Comparison of ENCODE assay signal across 19 cellular contexts in the genomic region with DNA sequence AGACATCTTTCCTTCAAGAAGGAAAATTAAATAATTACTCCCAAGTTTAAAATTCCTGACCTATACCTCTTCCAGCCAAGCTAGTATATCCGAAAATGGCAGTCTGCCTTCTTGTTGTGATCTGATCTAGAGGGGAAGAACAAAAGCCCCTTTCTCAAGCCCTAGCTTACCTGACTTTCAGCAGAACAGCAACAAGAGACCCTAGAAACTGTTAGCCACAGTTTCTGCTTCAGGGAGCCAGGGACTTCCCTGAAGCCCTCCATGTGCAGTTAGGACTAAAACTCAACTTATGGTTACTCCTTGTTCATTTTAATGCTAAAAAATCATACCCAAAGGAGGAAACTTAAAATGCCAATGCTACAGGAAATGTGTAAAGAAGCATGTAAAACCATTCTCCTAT.
DNase-seq lines count a peak whose midpoint lies in the region; ATAC-seq, FAIRE-seq and TF ChIP-seq lines count a peak whose summit lies in the region.
"Had no signal": no experiment of that assay in that cellular context is flagged by ENCODE, and none has a peak within 500 bp of the region (broad histone marks: within the 10 kb centered on the region; RNA-seq: fewer than 3 reads in every experiment).

No MANE protein-coding gene starts in this region.

- WGBS in H1 (ENCODE audit: extremely low coverage in 1 of 2, insufficient coverage in 1 of 2, insufficient read length in 1 of 2, insufficient replicate concordance in 2 of 2, low coverage in 1 of 2, low lambda C conversion rate in 2 of 2, missing lambda C conversion rate in 1 of 2), 2 experiments = 86% methylated on average over 1 of the region's 1 CpG; no CpG with 5 or more reads in 1 of the 2 experiments
- 27% methylated on average over 1 of the region's 1 CpG for WGBS in right lobe of liver (ENCODE audit: insufficient coverage, low coverage, low lambda C conversion rate, missing lambda C conversion rate)

- H3K27me3 ChIP-seq in H1 (replicated peaks in 1 of 4; ENCODE audit: control insufficient read depth in 3 of 4, extremely low read depth in 1 of 4, insufficient read depth in 3 of 4, low read length in 3 of 4) (no peaks in the 10 kb centered on the region), right lobe of liver (no peaks in the 10 kb centered on the region)

- no peak overlapping the region for H3K4ac ChIP-seq in H1 (replicated peaks; ENCODE audit: insufficient read length, low read depth, low read length)

- H4K5ac ChIP-seq in H1 (ENCODE audit: insufficient read length, low read depth, low read length) = no peak overlapping the region

- no peak overlapping the region for H3K14ac ChIP-seq in H1 (ENCODE audit: insufficient read length)

- no peaks in the 10 kb centered on the region for H4K20me1 ChIP-seq in H1 (replicated peaks in 1 of 2; ENCODE audit: control insufficient read depth in 1 of 2, insufficient read depth in 2 of 2, low read length in 2 of 2)

- no peak overlapping the region for H3K18ac ChIP-seq in H1 (ENCODE audit: extremely low read depth, low read length)

- no peak overlapping the region for H3K56ac ChIP-seq in H1 (replicated peaks; ENCODE audit: insufficient read length, low read depth, low read length)

- H2AFZ ChIP-seq in H1 (ENCODE audit: low read length) = peak overlapping the region; percentile 84
- H2AFZ ChIP-seq: GM23248 had no signal

- H3K9me3 ChIP-seq in H1 (ENCODE audit: insufficient read depth in 2 of 2, low read depth in 1 of 2, low read length in 1 of 2) (no peaks in the 10 kb centered on the region), right lobe of liver (no peaks in the 10 kb centered on the region)
- H3K9me3 ChIP-seq: A549, Caco-2 had no signal

- H2BK12ac ChIP-seq in H1 (ENCODE audit: low read depth, low read length) = no peak overlapping the region

- H2AK5ac ChIP-seq in H1 (ENCODE audit: low read depth, low read length) = no peak overlapping the region

- TF ChIP-seq RAD21 in H1 (IDR thresholded peaks at IDR 0.05 in 1 of 2, conservative IDR thresholded peaks at IDR 0.05 in 1 of 2; ENCODE audit: low read depth in 2 of 2, low read length in 2 of 2) = no peak

- FAIRE-seq in H1 (lab: Jason Lieb, UNC) = no peak
- FAIRE-seq: A549, G401.6, H54 had no signal

- no peaks in the 10 kb centered on the region for H3K79me2 ChIP-seq in H1 (ENCODE audit: control insufficient read depth in 1 of 2, insufficient read depth in 2 of 2, low read length in 2 of 2)

- H3K23ac ChIP-seq in H1 (ENCODE audit: insufficient read length) = no peak overlapping the region

- H2BK120ac ChIP-seq in H1 (replicated peaks; ENCODE audit: low read depth, low read length) = no peak overlapping the region

- POLR2A ChIA-PET in H1 (lab: Charles Lee; ENCODE audit: partially characterized antibody) = no interaction called here

- no peak overlapping the region for H3K4me2 ChIP-seq in H1 (ENCODE audit: insufficient read depth in 1 of 2, low read depth in 2 of 2, low read length in 2 of 2)
- H3K4me2 ChIP-seq: A549 had no signal

- no peaks in the 10 kb centered on the region for H3K79me1 ChIP-seq in H1 (ENCODE audit: low read depth, low read length)

- CTCF ChIA-PET in H1 (lab: Charles Lee; ENCODE audit: partially characterized antibody) = no interaction called here

- no peak for TF ChIP-seq EP300 in H1 (IDR thresholded peaks at IDR 0.05; ENCODE audit: borderline replicate concordance in 1 of 2, low read depth in 2 of 2, low read length in 2 of 2)

- intact Hi-C loops in right lobe of liver (cut with DNase I) = no loop called here

- H3K36me3 ChIP-seq in H1 (ENCODE audit: control insufficient read depth in 2 of 4, insufficient read depth in 4 of 4, low read length in 3 of 4) = no peaks in the 10 kb centered on the region
- H3K36me3 ChIP-seq in right lobe of liver = no peaks in the 10 kb centered on the region

- no peak overlapping the region for H4K8ac ChIP-seq in H1 (ENCODE audit: extremely low read depth, insufficient read depth, low read length)

- H3K4me3 ChIP-seq in H1 (ENCODE audit: extremely low read depth in 1 of 4, insufficient read depth in 2 of 4, low read depth in 3 of 4, low read length in 4 of 4) (no peak overlapping the region), right lobe of liver (no peak overlapping the region)
- H3K4me3 ChIP-seq: A549, GM23248 had no signal

- ATAC-seq in GM19463 (IDR thresholded peaks at IDR 0.05; ENCODE audit: unreplicated experiment) (peak; percentile 58), HG02678 (IDR thresholded peaks at IDR 0.05; ENCODE audit: unreplicated experiment) (peak; percentile 45), right lobe of liver (no peak)
- ATAC-seq: A549; CD8-positive, alpha-beta T cell had no signal

- no peaks in the 10 kb centered on the region for H3K23me2 ChIP-seq in H1 (ENCODE audit: low read depth, low read length)

- TF ChIP-seq CTCF in H1 (IDR thresholded peaks at IDR 0.05; ENCODE audit: control extremely low read depth in 1 of 3, insufficient read depth in 1 of 3, low read depth in 1 of 3, low read length in 3 of 3) (no peak), right lobe of liver (IDR thresholded peaks at IDR 0.05) (no peak)

- H3K27ac ChIP-seq in H1 (ENCODE audit: low read depth, low read length) = no peak overlapping the region
- H3K27ac ChIP-seq in right lobe of liver = no peak overlapping the region
- H3K27ac ChIP-seq: A549, GM23248 had no signal

- no peak for TF ChIP-seq POLR2A in H1 (IDR thresholded peaks at IDR 0.05; ENCODE audit: control extremely low read depth in 1 of 2, low read depth in 2 of 2, low read length in 2 of 2)
- no peak for TF ChIP-seq POLR2A in right lobe of liver (IDR thresholded peaks at IDR 0.05)

- H2BK20ac ChIP-seq in H1 (ENCODE audit: low read length) = no peak overlapping the region

- H4K91ac ChIP-seq in H1 (replicated peaks; ENCODE audit: insufficient read length, low read length) = no peak overlapping the region

- H3K4me1 ChIP-seq in H1 (replicated peaks in 1 of 4; ENCODE audit: control insufficient read depth in 3 of 4, insufficient read depth in 4 of 4, low read length in 3 of 4) (no peaks in the 10 kb centered on the region; a peak in 1 of 7 replicates), right lobe of liver (no peaks in the 10 kb centered on the region)
- H3K4me1 ChIP-seq: A549, Caco-2 had no signal

- no peak overlapping the region for H2BK5ac ChIP-seq in H1 (ENCODE audit: low read depth, low read length)

- DNase-seq in H1 (ENCODE audit: low read depth in 1 of 2, low spot score in 2 of 2) (no peak), dedifferentiated amniotic fluid mesenchymal stem cell (ENCODE audit: extremely low spot score) (no peak), AG08395 (ENCODE audit: low spot score) (no peak), right lobe of liver (no peak)
- DNase-seq: 8988T; ACHN; C1 segment of cervical spinal cord; Caco-2; CD4-positive, CD25-positive, alpha-beta regulatory T cell; CD8-positive, alpha-beta T cell; DMS153; DND-41; GM23248; HCEC 1CT had no signal

- no peak overlapping the region for H3K9ac ChIP-seq in H1 (replicated peaks in 1 of 4; ENCODE audit: extremely low read depth in 1 of 4, low read depth in 3 of 4, low read length in 3 of 4)
- H3K9ac ChIP-seq: GM23248 had no signal

- H2BK15ac ChIP-seq in H1 (ENCODE audit: low read length) = no peak overlapping the region

TF ChIP-seq in H1, 55 proteins besides CTCF, POLR2A, EP300 and RAD21:
- TF ChIP-seq KDM1A (IDR thresholded peaks at IDR 0.05; ENCODE audit: borderline replicate concordance, low read length) = no peak

Comparison
In these comparisons a context has a peak if more than half of its experiments do, and no peak if none do; other contexts are left out.
1. ATAC-seq: peak in GM19463 (single experiment) and HG02678 (single experiment); none in right lobe of liver (0 of 4).